In the genomic region with DNA sequence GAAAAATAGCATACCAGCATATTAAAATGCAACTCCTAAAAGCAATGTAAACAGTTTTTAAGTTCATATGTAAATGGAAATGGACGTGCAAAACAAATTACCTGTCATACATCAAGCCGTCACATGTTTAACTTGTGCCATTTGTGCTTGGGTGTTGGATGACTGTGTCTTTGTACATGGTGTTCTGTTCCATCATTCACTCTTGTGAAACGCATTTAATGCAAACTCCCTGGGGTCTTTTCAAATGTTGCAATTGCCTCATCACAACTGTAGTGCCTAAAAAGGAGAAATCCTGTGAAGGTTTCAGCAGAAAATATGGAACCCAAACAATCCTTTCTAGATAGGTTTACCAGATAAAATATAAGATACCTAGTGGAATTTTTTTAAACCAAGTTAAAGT, we compare ENCODE assay signal across 17 cellular contexts. TPM values are rescaled to one million over a fixed set of nuclear protein-coding genes. Genes with fewer than 3 reads are reported as not detected.
DNase-seq lines count a peak whose midpoint lies in the region; ATAC-seq and TF ChIP-seq lines count a peak whose summit lies in the region.
"Had no signal": no experiment of that assay in that cellular context is flagged by ENCODE, and none has a peak within 500 bp of the region (broad histone marks: within the 10 kb centered on the region; RNA-seq: fewer than 3 reads in every experiment).

No MANE protein-coding gene starts in this region.

- no peak overlapping the region for H3K4me3 ChIP-seq in skeletal muscle cell (ENCODE audit: low read depth, low read length)
- H3K4me3 ChIP-seq in PC-3 (ENCODE audit: low read length): no peak overlapping the region
- H3K4me3 ChIP-seq: GM23338 had no signal

- H4K20me1 ChIP-seq in PC-3 (ENCODE audit: low read length): no peaks in the 10 kb centered on the region

- H3K36me3 ChIP-seq in PC-3 (ENCODE audit: low read depth, low read length): no peaks in the 10 kb centered on the region

- CTCF ChIA-PET in HEK293T (lab: Yijun Ruan, JAX): no interaction called here
- CTCF ChIA-PET in PC-3 (lab: Charles Lee): no interaction called here

- in situ Hi-C loops in SK-MEL-5 (cut with HindIII; ENCODE audit: low pct_unique_long_range_greater_than_20kb, low sequenced_read_pairs): no loop called here

- H3K79me2 ChIP-seq in PC-3 (ENCODE audit: low read length): no peaks in the 10 kb centered on the region

- H3K9me3 ChIP-seq in PC-3 (ENCODE audit: low read length): no peaks in the 10 kb centered on the region
- H3K9me3 ChIP-seq: BE2C had no signal

- POLR2A ChIA-PET in HEK293T (lab: Yijun Ruan, JAX) (no interaction called here), PC-3 (lab: Charles Lee; ENCODE audit: unreplicated experiment) (no interaction called here)

- H3K27ac ChIP-seq in PC-3 (ENCODE audit: low read length): no peak overlapping the region
- H3K27ac ChIP-seq: C4-2B had no signal

- no peak overlapping the region for H2AFZ ChIP-seq in PC-3 (ENCODE audit: low read length)
- H2AFZ ChIP-seq: GM23338 had no signal

- DNase-seq in NCI-H2171 treated with DMSO at 0.1 percent for 48 hours (lab: John Stamatoyannopoulos, UW) (peak; percentile 19), NCI-H2171 (lab: John Stamatoyannopoulos, UW) (no peak), HEK293T (ENCODE audit: extremely low spot score) (no peak), SK-MEL-5 (ENCODE audit: low read depth, low spot score) (peak; percentile 90), skeletal muscle cell (ENCODE audit: low read depth) (peak; percentile 60), NCI-H69 (lab: John Stamatoyannopoulos, UW) (no peak), iPS-NIHi11 (ENCODE audit: low spot score) (no peak), PC-3 (no peak)
- DNase-seq: BE2C; CD4-positive, alpha-beta memory T cell; DND-41; GDM1 had no signal

- H3K4me2 ChIP-seq in PC-3 (ENCODE audit: low read length): no peak overlapping the region
- H3K4me2 ChIP-seq: GM23338 had no signal

- H3K9me2 ChIP-seq in PC-3 (replicated peaks; ENCODE audit: low read length): no peaks in the 10 kb centered on the region

- no peaks in the 10 kb centered on the region for H3F3A ChIP-seq in PC-3 (ENCODE audit: low read length, unreplicated experiment)

- TF ChIP-seq CTCF in PC-3 (conservative IDR thresholded peaks at IDR 0.05; ENCODE audit: low read depth, low read length): no peak

- H3K4me1 ChIP-seq in PC-3 (ENCODE audit: insufficient read depth, low read length): no peaks in the 10 kb centered on the region

- ATAC-seq in PC-3: no peak
- ATAC-seq: HepG2 had no signal

- H3K9ac ChIP-seq in PC-3 (ENCODE audit: low read length): no peak overlapping the region

- no TSS peak for BruUV-seq in PC-3 (replicated peaks; lab: Mats Ljungman, UMichigan)

- intact Hi-C loops in PC-3 (cut with micrococcal nuclease): no loop called here

- no peaks in the 10 kb centered on the region for H3K27me3 ChIP-seq in PC-3 (ENCODE audit: low read length)
- H3K27me3 ChIP-seq: BE2C had no signal

TF ChIP-seq in HEK293T, 16 proteins besides CTCF, POLR2A, EP300 and RAD21:
- TF ChIP-seq L3MBTL2 (conservative IDR thresholded peaks at IDR 0.05): no peak
- TF ChIP-seq PKNOX1 (IDR thresholded peaks at IDR 0.05): 0 out of 2 replicates have a peak, but pooled peaks have one; percentile 22

RNA-seq across cellular contexts. Expression of gene PHOX2B, which starts 52.4 kb away (rescaled TPM):
- not detected in 2 replicates for total RNA-seq in SK-MEL-5 (2014; rRNA removed; shearing (Covaris generic))
- not detected in 2 replicates for polyA plus RNA-seq in SK-MEL-5 (2015; cell fraction: cytosol; rRNA removed)
- polyA plus RNA-seq in SK-MEL-5 (2015; cell fraction: nucleus; rRNA removed): not detected in 2 replicates
- not detected in 2 replicates for total RNA-seq in PC-3 (2014; rRNA removed)
- total RNA-seq: CD4-positive, alpha-beta memory T cell; GM23338; H7; HepG2 had no signal
- polyA plus RNA-seq: AG04450; CD4-positive, alpha-beta memory T cell; GM23338; HepG2 had no signal

Comparison
In these comparisons a context has a peak if more than half of its experiments do, and no peak if none do; other contexts are left out.
1. DNase-seq: peak in NCI-H2171 treated with DMSO at 0.1 percent for 48 hours (single experiment), SK-MEL-5 (single experiment) and skeletal muscle cell (single experiment); none in NCI-H2171 (single experiment), HEK293T (single experiment), NCI-H69 (single experiment), iPS-NIHi11 (single experiment) and PC-3 (single experiment).